ENCODE assay signal across 8 cellular contexts in genomic region chr13:114281351-114282142, GRCh38.
DNase-seq lines count a peak whose midpoint lies in the region; ATAC-seq and TF ChIP-seq lines count a peak whose summit lies in the region.

UPF3A (plus strand) TSS chr13:114281601; CDS start chr13:114281640, 39 bp downstream.

- H3K4me3 ChIP-seq in mucosa of stomach (ENCODE audit: low read length): peak within 1 kb of the TSS; percentile 77

- DNase-seq in DMS 273 treated with DMSO at 0.1 percent for 48 hours (lab: John Stamatoyannopoulos, UW): peak; percentile 67
- peak; percentile 57 for DNase-seq in HuH-7.5 (ENCODE audit: low spot score)
- DNase-seq in OCI-M1 (lab: John Stamatoyannopoulos, UW): peak; percentile 95
- peak; percentile 91 for DNase-seq in activated T-cell treated with anti-CD3 and anti-CD28 coated beads, Interleukin-2, amount 50 U/mL, for 1 hour
- DNase-seq in erythroblast (lab: John Stamatoyannopoulos, UW): peak; percentile 95 to 97
- peak; percentile 64 to 71 for DNase-seq in stimulated activated CD8-positive, alpha-beta memory T cell treated with anti-CD3 and anti-CD28 coated beads, Interleukin-7, amount 100 ng/mL, for 1 hour (ENCODE audit: low read depth in 2 of 2)

- no peaks in the 10 kb centered on the region for H3K36me3 ChIP-seq in mucosa of stomach (ENCODE audit: control insufficient read depth, insufficient read depth, low read length)

- TF ChIP-seq POLR2A in erythroblast (IDR thresholded peaks at IDR 0.05; ENCODE audit: low read length): peak; percentile 80

- H3K4me1 ChIP-seq in mucosa of stomach (ENCODE audit: control insufficient read depth, insufficient read depth, low read length): no peaks in the 10 kb centered on the region

- peak within 1 kb of the TSS; percentile 90 for H3K9ac ChIP-seq in mucosa of stomach (ENCODE audit: low read length)

- H3K27me3 ChIP-seq in mucosa of stomach (ENCODE audit: control insufficient read depth, insufficient read depth, low read length): no peaks in the 10 kb centered on the region

- H3K9me3 ChIP-seq in mucosa of stomach (ENCODE audit: control insufficient read depth, low read length): no peaks in the 10 kb centered on the region

- peak; percentile 56 for ATAC-seq in GM21526 (IDR thresholded peaks at IDR 0.05; ENCODE audit: low FRiP score, unreplicated experiment)

Comparison
In these comparisons a context has a peak if more than half of its experiments do, and no peak if none do; other contexts are left out.
1. Peak in every context shown above with its lines: DNase-seq, ATAC-seq and H3K4me3 ChIP-seq.